10 cellular contexts compared by ENCODE assay signal in genomic region chr15:63915888-63916731, GRCh38.
A peak's percentile ranks its signal among the peaks of the same experiment; 100 is the strongest.
DNase-seq lines count a peak whose midpoint lies in the region; ATAC-seq and TF ChIP-seq lines count a peak whose summit lies in the region.
"Had no signal": no experiment of that assay in that cellular context is flagged by ENCODE, and none has a peak within 500 bp of the region (broad histone marks: within the 10 kb centered on the region; RNA-seq: fewer than 3 reads in every experiment).

No MANE protein-coding gene starts in this region.

- no peak for DNase-seq in CD4-positive, alpha-beta T cell
- DNase-seq in MM.1S (no peak), colonic mucosa (no peak), nephron progenitor cell (peak; percentile 44), kidney tubule cell (ENCODE audit: low spot score) (no peak), lower leg skin (ENCODE audit: low spot score in 2 of 2) (no peak)
- no peak for DNase-seq in stimulated activated naive B cell treated with anti-CD40 and anti-IgM and Interleukin-4, amounts not matched to agents 10 μg/mL and 1 μg/mL and 100 μg/mL, for 72 hours
- DNase-seq: NCI-H446 treated with DMSO at 0.1 percent for 48 hours had no signal

- no peak overlapping the region for H3K27ac ChIP-seq in CD4-positive, alpha-beta T cell (ENCODE audit: low read depth, low read length)
- H3K27ac ChIP-seq in MM.1S (ENCODE audit: low read length): no peak overlapping the region
- no peak overlapping the region for H3K27ac ChIP-seq in colonic mucosa

- H3K9ac ChIP-seq in MM.1S (ENCODE audit: low read length): no peak overlapping the region
- no peak overlapping the region for H3K9ac ChIP-seq in colonic mucosa (ENCODE audit: low read depth in 2 of 2, low read length in 2 of 2)

- no peak for TF ChIP-seq POLR2A in lower leg skin (IDR thresholded peaks at IDR 0.05)

- no peaks in the 10 kb centered on the region for H3K36me3 Mint-ChIP-seq in CD4-positive, alpha-beta T cell (ENCODE audit: low read depth)
- H3K36me3 Mint-ChIP-seq in nephron progenitor cell (ENCODE audit: low read depth): no peaks in the 10 kb centered on the region
- H3K36me3 Mint-ChIP-seq in stimulated activated naive B cell treated with anti-CD40 and anti-IgM and Interleukin-4, amounts not matched to agents 10 μg/mL and 1 μg/mL and 100 μg/mL, for 72 hours: no peaks in the 10 kb centered on the region

- H3K27me3 ChIP-seq in CD4-positive, alpha-beta T cell (ENCODE audit: control insufficient read depth, insufficient read depth, low read length): no peaks in the 10 kb centered on the region
- no peaks in the 10 kb centered on the region for H3K27me3 ChIP-seq in MM.1S (replicated peaks; ENCODE audit: insufficient read depth, low read length)
- no peaks in the 10 kb centered on the region for H3K27me3 ChIP-seq in colonic mucosa

- H4K20me1 ChIP-seq in MM.1S (ENCODE audit: insufficient read depth, low read length): no peaks in the 10 kb centered on the region

- POLR2A ChIA-PET in CD4-positive, alpha-beta T cell (lab: Charles Lee): no interaction called here

- H3K9me3 ChIP-seq in CD4-positive, alpha-beta T cell (ENCODE audit: control insufficient read depth, low read length): no peaks in the 10 kb centered on the region
- H3K9me3 ChIP-seq in MM.1S (replicated peaks; ENCODE audit: insufficient read depth, low read length) (no peaks in the 10 kb centered on the region), colonic mucosa (no peaks in the 10 kb centered on the region)

- intact Hi-C loops in CD4-positive, alpha-beta T cell (cut with DNase I, micrococcal nuclease): no loop called here
- intact Hi-C loops in colonic mucosa (cut with DNase I) (no loop called here), lower leg skin (cut with DNase I; ENCODE audit: low total_unique reads) (no loop called here)

- H3K27me3 Mint-ChIP-seq in CD4-positive, alpha-beta T cell: no peaks in the 10 kb centered on the region
- peaks cover 4% of the 10 kb centered on the region for H3K27me3 Mint-ChIP-seq in nephron progenitor cell (ENCODE audit: low read depth, poor library complexity)
- H3K27me3 Mint-ChIP-seq in stimulated activated naive B cell treated with anti-CD40 and anti-IgM and Interleukin-4, amounts not matched to agents 10 μg/mL and 1 μg/mL and 100 μg/mL, for 72 hours: peaks cover 0 to 12% of the 10 kb centered on the region in 2 donors

- H3K9me3 Mint-ChIP-seq in CD4-positive, alpha-beta T cell: no peaks in the 10 kb centered on the region
- H3K9me3 Mint-ChIP-seq in nephron progenitor cell: no peaks in the 10 kb centered on the region
- H3K9me3 Mint-ChIP-seq in stimulated activated naive B cell treated with anti-CD40 and anti-IgM and Interleukin-4, amounts not matched to agents 10 μg/mL and 1 μg/mL and 100 μg/mL, for 72 hours: no peaks in the 10 kb centered on the region

- peaks cover 19% of the 10 kb centered on the region for H3K4me1 ChIP-seq in MM.1S (ENCODE audit: low read length)
- H3K4me1 ChIP-seq in colonic mucosa: no peaks in the 10 kb centered on the region

- H3K36me3 ChIP-seq in MM.1S (replicated peaks; ENCODE audit: insufficient read depth, low read length) (no peaks in the 10 kb centered on the region), colonic mucosa (no peaks in the 10 kb centered on the region)

- no peak for TF ChIP-seq CTCF in CD4-positive, alpha-beta T cell (IDR thresholded peaks at IDR 0.05)
- no peak for TF ChIP-seq CTCF in MM.1S (IDR thresholded peaks at IDR 0.05; ENCODE audit: low read length)
- TF ChIP-seq CTCF in colonic mucosa (IDR thresholded peaks at IDR 0.05): peak; percentile 13
- TF ChIP-seq CTCF in nephron progenitor cell (IDR thresholded peaks at IDR 0.05): peak; percentile 38
- TF ChIP-seq CTCF in lower leg skin (IDR thresholded peaks at IDR 0.05): no peak

- no peak overlapping the region for H3K4me3 ChIP-seq in MM.1S (ENCODE audit: low read length)
- H3K4me3 ChIP-seq in colonic mucosa: no peak overlapping the region
- H3K4me3 ChIP-seq in lower leg skin (ENCODE audit: low read depth, poor library complexity, severe bottlenecking): no peak overlapping the region
- H3K4me3 ChIP-seq: skin epidermis had no signal

- H3K27ac Mint-ChIP-seq in CD4-positive, alpha-beta T cell: no peak overlapping the region
- peak overlapping the region; percentile 65 for H3K27ac Mint-ChIP-seq in nephron progenitor cell
- no peak overlapping the region for H3K27ac Mint-ChIP-seq in stimulated activated naive B cell treated with anti-CD40 and anti-IgM and Interleukin-4, amounts not matched to agents 10 μg/mL and 1 μg/mL and 100 μg/mL, for 72 hours

- H3K9me2 ChIP-seq in MM.1S (replicated peaks; ENCODE audit: insufficient read depth, low read length): no peaks in the 10 kb centered on the region

- ATAC-seq in CD4-positive, alpha-beta T cell (ENCODE audit: poor library complexity): peak; percentile 37
- no peak for ATAC-seq in stimulated activated naive B cell treated with anti-CD40 and anti-IgM and Interleukin-4, amounts not matched to agents 10 μg/mL and 1 μg/mL and 100 μg/mL, for 72 hours (replicated peaks)
- ATAC-seq in GM21528 (IDR thresholded peaks at IDR 0.05; ENCODE audit: low FRiP score, unreplicated experiment): no peak

- no peak overlapping the region for H3K4me3 Mint-ChIP-seq in CD4-positive, alpha-beta T cell
- no peak overlapping the region for H3K4me3 Mint-ChIP-seq in nephron progenitor cell
- no peak overlapping the region for H3K4me3 Mint-ChIP-seq in stimulated activated naive B cell treated with anti-CD40 and anti-IgM and Interleukin-4, amounts not matched to agents 10 μg/mL and 1 μg/mL and 100 μg/mL, for 72 hours

- H2AFZ ChIP-seq in MM.1S (ENCODE audit: low read length): peak overlapping the region; percentile 51; the same call in 1 of the 2 replicates

- WGBS in lower leg skin, 2 donors: 63 to 67% methylated on average over 9 of the region's 9 CpGs

- no peaks in the 10 kb centered on the region for H3F3A ChIP-seq in MM.1S (ENCODE audit: insufficient read depth, low read length)

- H3K4me2 ChIP-seq in MM.1S (ENCODE audit: low read depth, low read length): no peak overlapping the region; the same call in 1 of the 2 replicates

- peaks cover 15% of the 10 kb centered on the region for H3K4me1 Mint-ChIP-seq in CD4-positive, alpha-beta T cell (ENCODE audit: low read depth)
- peaks cover 58% of the 10 kb centered on the region for H3K4me1 Mint-ChIP-seq in nephron progenitor cell
- peaks cover 24 to 58% of the 10 kb centered on the region in 2 donors for H3K4me1 Mint-ChIP-seq in stimulated activated naive B cell treated with anti-CD40 and anti-IgM and Interleukin-4, amounts not matched to agents 10 μg/mL and 1 μg/mL and 100 μg/mL, for 72 hours

- CTCF ChIA-PET in CD4-positive, alpha-beta T cell (lab: Charles Lee): no interaction called here

- H3K79me2 ChIP-seq in MM.1S (ENCODE audit: low read length): no peaks in the 10 kb centered on the region

Comparison
In these comparisons a context has a peak if more than half of its experiments do, and no peak if none do; other contexts are left out.
1. CTCF ChIP-seq: peak in colonic mucosa (single experiment) and nephron progenitor cell (single experiment); none in CD4-positive, alpha-beta T cell (single experiment), MM.1S (single experiment) and lower leg skin (0 of 3).